1 cellular context compared by ENCODE assay signal in the genomic region with DNA sequence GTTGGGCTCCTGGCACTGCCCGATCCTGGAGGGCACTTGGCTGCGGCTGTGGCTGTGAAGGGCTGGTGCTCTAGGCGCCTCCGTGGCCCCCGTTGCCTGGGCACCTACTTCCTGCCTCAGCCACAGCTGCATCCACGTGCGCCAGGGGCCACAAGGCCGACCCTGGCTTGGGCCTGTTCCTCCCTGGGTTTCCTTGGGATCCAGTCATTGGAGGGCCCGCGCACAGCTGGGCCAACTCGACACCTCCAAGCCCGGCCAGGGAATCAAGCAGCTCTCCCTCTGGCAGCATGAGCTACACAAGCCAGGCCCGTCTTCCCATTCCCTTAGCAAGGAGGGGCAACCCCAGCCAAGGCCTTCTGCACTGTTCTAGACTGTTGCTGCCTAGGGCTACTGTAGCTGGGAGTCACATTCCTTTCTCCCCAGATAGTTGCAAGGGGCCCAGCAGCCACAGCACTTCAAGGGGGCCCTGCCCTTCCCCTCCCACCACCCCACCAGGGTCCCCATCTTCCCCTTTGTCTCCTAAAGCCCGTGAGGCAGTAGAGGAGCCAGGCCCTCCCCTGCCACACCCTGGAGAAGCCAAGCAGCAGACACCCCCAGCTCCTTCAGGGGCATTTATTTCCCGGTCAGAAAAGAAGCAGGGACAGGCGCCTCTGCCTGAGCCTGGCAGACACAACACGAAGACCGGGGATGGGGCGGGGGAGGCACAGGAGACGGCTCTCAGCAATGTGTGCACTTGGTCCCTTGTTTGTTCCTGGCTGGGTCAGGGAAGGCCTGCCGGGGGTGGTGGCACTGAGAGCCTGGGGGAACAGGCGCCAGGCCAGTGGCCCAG.
TF ChIP-seq lines count a peak whose summit lies in the region.

No MANE protein-coding gene starts in this region.

TF ChIP-seq in K562, 482 proteins besides CTCF, POLR2A, EP300 and RAD21 (continued from another document):
- TF ChIP-seq MEIS2 (IDR thresholded peaks at IDR 0.05; ENCODE audit: partially characterized antibody) (no peak), CSDE1 (IDR thresholded peaks at IDR 0.05) (no peak), ZFP30 (CRISPR knock-in tag; IDR thresholded peaks at IDR 0.05; ENCODE audit: borderline replicate concordance) (no peak), BRF1 (IDR thresholded peaks at IDR 0.05; ENCODE audit: borderline replicate concordance, extremely low read depth, insufficient read length) (no peak), POLR3A (IDR thresholded peaks at IDR 0.05; ENCODE audit: borderline replicate concordance, extremely low read depth, insufficient read depth, insufficient read length) (no peak), SIN3A (IDR thresholded peaks at IDR 0.05; ENCODE audit: borderline replicate concordance in 2 of 2, control insufficient read depth in 1 of 2, low read depth in 2 of 2, low read length in 2 of 2) (0 out of 4 replicates have a peak, but pooled peaks of 1 of the 2 experiments have one; percentile 2), GABPA (tag; conservative IDR thresholded peaks at IDR 0.05; ENCODE audit: low read depth) (no peak), ZNF583 (CRISPR knock-in tag; IDR thresholded peaks at IDR 0.05) (no peak), ELF2 (CRISPR knock-in tag; IDR thresholded peaks at IDR 0.05) (no peak; the same call in none of the 2 replicates), RAD51 (IDR thresholded peaks at IDR 0.05; ENCODE audit: borderline replicate concordance, low read depth) (no peak), MXI1 (IDR thresholded peaks at IDR 0.05; ENCODE audit: low read depth, low read length) (no peak), ZFP1 (CRISPR knock-in tag; IDR thresholded peaks at IDR 0.05) (no peak), HEY1 (CRISPR knock-in tag; IDR thresholded peaks at IDR 0.05; ENCODE audit: borderline replicate concordance) (no peak), TBL1XR1 (IDR thresholded peaks at IDR 0.05; ENCODE audit: low read length in 2 of 2) (no peak), PURB (CRISPR knock-in tag; IDR thresholded peaks at IDR 0.05; ENCODE audit: low read depth) (no peak), ZNF77 (CRISPR knock-in tag; IDR thresholded peaks at IDR 0.05) (peak; percentile 56; the same call in 1 of the 2 replicates), MCM5 (IDR thresholded peaks at IDR 0.05; ENCODE audit: low read depth) (no peak), KAT2B (IDR thresholded peaks at IDR 0.05; ENCODE audit: low read depth, low read length) (no peak), ETV6 (IDR thresholded peaks at IDR 0.05; ENCODE audit: borderline replicate concordance in 1 of 2, low read depth in 2 of 2, low read length in 1 of 2) (no peak), ETV6 (CRISPR knock-in tag; IDR thresholded peaks at IDR 0.05; ENCODE audit: borderline replicate concordance) (no peak), GABPB2 (CRISPR knock-in tag; conservative IDR thresholded peaks at IDR 0.05) (no peak; the same call in none of the 2 replicates), RBBP5 (IDR thresholded peaks at IDR 0.05; ENCODE audit: borderline replicate concordance, insufficient read depth, low read length, poor library complexity, severe bottlenecking) (no peak), POU5F1 (IDR thresholded peaks at IDR 0.05; ENCODE audit: borderline replicate concordance, low read depth, low read length, partially characterized antibody) (no peak)
- TF ChIP-seq, protein P1, sequence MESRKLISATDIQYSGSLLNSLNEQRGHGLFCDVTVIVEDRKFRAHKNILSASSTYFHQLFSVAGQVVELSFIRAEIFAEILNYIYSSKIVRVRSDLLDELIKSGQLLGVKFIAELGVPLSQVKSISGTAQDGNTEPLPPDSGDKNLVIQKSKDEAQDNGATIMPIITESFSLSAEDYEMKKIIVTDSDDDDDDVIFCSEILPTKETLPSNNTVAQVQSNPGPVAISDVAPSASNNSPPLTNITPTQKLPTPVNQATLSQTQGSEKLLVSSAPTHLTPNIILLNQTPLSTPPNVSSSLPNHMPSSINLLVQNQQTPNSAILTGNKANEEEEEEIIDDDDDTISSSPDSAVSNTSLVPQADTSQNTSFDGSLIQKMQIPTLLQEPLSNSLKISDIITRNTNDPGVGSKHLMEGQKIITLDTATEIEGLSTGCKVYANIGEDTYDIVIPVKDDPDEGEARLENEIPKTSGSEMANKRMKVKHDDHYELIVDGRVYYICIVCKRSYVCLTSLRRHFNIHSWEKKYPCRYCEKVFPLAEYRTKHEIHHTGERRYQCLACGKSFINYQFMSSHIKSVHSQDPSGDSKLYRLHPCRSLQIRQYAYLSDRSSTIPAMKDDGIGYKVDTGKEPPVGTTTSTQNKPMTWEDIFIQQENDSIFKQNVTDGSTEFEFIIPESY (CRISPR knock-in tag; IDR thresholded peaks at IDR 0.05), result peak; percentile 72; the same call in 1 of the 2 replicates
- TF ChIP-seq, protein P2, sequence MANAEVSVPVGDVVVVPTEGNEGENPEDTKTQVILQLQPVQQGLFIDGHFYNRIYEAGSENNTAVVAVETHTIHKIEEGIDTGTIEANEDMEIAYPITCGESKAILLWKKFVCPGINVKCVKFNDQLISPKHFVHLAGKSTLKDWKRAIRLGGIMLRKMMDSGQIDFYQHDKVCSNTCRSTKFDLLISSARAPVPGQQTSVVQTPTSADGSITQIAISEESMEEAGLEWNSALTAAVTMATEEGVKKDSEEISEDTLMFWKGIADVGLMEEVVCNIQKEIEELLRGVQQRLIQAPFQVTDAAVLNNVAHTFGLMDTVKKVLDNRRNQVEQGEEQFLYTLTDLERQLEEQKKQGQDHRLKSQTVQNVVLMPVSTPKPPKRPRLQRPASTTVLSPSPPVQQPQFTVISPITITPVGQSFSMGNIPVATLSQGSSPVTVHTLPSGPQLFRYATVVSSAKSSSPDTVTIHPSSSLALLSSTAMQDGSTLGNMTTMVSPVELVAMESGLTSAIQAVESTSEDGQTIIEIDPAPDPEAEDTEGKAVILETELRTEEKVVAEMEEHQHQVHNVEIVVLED (CRISPR knock-in tag; IDR thresholded peaks at IDR 0.05), result no peak
- TF ChIP-seq, protein P3, sequence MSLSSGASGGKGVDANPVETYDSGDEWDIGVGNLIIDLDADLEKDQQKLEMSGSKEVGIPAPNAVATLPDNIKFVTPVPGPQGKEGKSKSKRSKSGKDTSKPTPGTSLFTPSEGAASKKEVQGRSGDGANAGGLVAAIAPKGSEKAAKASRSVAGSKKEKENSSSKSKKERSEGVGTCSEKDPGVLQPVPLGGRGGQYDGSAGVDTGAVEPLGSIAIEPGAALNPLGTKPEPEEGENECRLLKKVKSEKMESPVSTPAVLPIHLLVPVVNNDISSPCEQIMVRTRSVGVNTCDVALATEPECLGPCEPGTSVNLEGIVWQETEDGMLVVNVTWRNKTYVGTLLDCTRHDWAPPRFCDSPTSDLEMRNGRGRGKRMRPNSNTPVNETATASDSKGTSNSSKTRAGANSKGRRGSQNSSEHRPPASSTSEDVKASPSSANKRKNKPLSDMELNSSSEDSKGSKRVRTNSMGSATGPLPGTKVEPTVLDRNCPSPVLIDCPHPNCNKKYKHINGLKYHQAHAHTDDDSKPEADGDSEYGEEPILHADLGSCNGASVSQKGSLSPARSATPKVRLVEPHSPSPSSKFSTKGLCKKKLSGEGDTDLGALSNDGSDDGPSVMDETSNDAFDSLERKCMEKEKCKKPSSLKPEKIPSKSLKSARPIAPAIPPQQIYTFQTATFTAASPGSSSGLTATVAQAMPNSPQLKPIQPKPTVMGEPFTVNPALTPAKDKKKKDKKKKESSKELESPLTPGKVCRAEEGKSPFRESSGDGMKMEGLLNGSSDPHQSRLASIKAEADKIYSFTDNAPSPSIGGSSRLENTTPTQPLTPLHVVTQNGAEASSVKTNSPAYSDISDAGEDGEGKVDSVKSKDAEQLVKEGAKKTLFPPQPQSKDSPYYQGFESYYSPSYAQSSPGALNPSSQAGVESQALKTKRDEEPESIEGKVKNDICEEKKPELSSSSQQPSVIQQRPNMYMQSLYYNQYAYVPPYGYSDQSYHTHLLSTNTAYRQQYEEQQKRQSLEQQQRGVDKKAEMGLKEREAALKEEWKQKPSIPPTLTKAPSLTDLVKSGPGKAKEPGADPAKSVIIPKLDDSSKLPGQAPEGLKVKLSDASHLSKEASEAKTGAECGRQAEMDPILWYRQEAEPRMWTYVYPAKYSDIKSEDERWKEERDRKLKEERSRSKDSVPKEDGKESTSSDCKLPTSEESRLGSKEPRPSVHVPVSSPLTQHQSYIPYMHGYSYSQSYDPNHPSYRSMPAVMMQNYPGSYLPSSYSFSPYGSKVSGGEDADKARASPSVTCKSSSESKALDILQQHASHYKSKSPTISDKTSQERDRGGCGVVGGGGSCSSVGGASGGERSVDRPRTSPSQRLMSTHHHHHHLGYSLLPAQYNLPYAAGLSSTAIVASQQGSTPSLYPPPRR (CRISPR knock-in tag; IDR thresholded peaks at IDR 0.05; ENCODE audit: borderline replicate concordance), result no peak
- TF ChIP-seq, protein P4, sequence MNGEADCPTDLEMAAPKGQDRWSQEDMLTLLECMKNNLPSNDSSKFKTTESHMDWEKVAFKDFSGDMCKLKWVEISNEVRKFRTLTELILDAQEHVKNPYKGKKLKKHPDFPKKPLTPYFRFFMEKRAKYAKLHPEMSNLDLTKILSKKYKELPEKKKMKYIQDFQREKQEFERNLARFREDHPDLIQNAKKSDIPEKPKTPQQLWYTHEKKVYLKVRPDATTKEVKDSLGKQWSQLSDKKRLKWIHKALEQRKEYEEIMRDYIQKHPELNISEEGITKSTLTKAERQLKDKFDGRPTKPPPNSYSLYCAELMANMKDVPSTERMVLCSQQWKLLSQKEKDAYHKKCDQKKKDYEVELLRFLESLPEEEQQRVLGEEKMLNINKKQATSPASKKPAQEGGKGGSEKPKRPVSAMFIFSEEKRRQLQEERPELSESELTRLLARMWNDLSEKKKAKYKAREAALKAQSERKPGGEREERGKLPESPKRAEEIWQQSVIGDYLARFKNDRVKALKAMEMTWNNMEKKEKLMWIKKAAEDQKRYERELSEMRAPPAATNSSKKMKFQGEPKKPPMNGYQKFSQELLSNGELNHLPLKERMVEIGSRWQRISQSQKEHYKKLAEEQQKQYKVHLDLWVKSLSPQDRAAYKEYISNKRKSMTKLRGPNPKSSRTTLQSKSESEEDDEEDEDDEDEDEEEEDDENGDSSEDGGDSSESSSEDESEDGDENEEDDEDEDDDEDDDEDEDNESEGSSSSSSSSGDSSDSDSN (IDR thresholded peaks at IDR 0.05; ENCODE audit: borderline replicate concordance in 1 of 2, low read depth in 2 of 2, low read length in 2 of 2), result no peak
- TF ChIP-seq, protein P5, sequence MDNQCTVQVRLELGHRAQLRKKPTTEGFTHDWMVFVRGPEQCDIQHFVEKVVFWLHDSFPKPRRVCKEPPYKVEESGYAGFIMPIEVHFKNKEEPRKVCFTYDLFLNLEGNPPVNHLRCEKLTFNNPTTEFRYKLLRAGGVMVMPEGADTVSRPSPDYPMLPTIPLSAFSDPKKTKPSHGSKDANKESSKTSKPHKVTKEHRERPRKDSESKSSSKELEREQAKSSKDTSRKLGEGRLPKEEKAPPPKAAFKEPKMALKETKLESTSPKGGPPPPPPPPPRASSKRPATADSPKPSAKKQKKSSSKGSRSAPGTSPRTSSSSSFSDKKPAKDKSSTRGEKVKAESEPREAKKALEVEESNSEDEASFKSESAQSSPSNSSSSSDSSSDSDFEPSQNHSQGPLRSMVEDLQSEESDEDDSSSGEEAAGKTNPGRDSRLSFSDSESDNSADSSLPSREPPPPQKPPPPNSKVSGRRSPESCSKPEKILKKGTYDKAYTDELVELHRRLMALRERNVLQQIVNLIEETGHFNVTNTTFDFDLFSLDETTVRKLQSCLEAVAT (IDR thresholded peaks at IDR 0.05), result no peak
- TF ChIP-seq, protein P6, sequence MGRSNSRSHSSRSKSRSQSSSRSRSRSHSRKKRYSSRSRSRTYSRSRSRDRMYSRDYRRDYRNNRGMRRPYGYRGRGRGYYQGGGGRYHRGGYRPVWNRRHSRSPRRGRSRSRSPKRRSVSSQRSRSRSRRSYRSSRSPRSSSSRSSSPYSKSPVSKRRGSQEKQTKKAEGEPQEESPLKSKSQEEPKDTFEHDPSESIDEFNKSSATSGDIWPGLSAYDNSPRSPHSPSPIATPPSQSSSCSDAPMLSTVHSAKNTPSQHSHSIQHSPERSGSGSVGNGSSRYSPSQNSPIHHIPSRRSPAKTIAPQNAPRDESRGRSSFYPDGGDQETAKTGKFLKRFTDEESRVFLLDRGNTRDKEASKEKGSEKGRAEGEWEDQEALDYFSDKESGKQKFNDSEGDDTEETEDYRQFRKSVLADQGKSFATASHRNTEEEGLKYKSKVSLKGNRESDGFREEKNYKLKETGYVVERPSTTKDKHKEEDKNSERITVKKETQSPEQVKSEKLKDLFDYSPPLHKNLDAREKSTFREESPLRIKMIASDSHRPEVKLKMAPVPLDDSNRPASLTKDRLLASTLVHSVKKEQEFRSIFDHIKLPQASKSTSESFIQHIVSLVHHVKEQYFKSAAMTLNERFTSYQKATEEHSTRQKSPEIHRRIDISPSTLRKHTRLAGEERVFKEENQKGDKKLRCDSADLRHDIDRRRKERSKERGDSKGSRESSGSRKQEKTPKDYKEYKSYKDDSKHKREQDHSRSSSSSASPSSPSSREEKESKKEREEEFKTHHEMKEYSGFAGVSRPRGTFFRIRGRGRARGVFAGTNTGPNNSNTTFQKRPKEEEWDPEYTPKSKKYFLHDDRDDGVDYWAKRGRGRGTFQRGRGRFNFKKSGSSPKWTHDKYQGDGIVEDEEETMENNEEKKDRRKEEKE (IDR thresholded peaks at IDR 0.05; ENCODE audit: borderline replicate concordance in 1 of 2, control insufficient read depth in 1 of 2, low read depth in 2 of 2, low read length in 1 of 2), result no peak
- TF ChIP-seq, protein P7, sequence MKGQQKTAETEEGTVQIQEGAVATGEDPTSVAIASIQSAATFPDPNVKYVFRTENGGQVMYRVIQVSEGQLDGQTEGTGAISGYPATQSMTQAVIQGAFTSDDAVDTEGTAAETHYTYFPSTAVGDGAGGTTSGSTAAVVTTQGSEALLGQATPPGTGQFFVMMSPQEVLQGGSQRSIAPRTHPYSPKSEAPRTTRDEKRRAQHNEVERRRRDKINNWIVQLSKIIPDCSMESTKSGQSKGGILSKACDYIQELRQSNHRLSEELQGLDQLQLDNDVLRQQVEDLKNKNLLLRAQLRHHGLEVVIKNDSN (CRISPR knock-in tag; IDR thresholded peaks at IDR 0.05), result no peak
